Comparison of ENCODE assay signal across 8 cellular contexts in genomic region chrX:75156537-75156945, GRCh38. TPM values are rescaled to one million over a fixed set of nuclear protein-coding genes. Genes with fewer than 3 reads are reported as not detected.
DNase-seq lines count a peak whose midpoint lies in the region; ATAC-seq, FAIRE-seq and TF ChIP-seq lines count a peak whose summit lies in the region.

No MANE protein-coding gene starts in this region.

- FAIRE-seq in D721Med (lab: Jason Lieb, UNC): peak; percentile 85

- CTCF ChIA-PET in WTC11 (lab: Charles Lee): no interaction called here

- TF ChIP-seq CTCF in D721Med (IDR thresholded peaks at IDR 0.05; ENCODE audit: insufficient read depth, missing control alignments) (no peak), WTC11 (IDR thresholded peaks at IDR 0.05) (no peak), foreskin keratinocyte (conservative IDR thresholded peaks at IDR 0.05) (no peak), parathyroid adenoma (IDR thresholded peaks at IDR 0.05) (no peak)

- H3K9me3 ChIP-seq in parathyroid adenoma (ENCODE audit: control insufficient read depth, low read length): no peaks in the 10 kb centered on the region

- H3K4me1 ChIP-seq in foreskin keratinocyte: peaks cover 5% of the 10 kb centered on the region
- H3K4me1 ChIP-seq in parathyroid adenoma: no peaks in the 10 kb centered on the region

- no peaks in the 10 kb centered on the region for H3K9me3 Mint-ChIP-seq in WTC11

- H3K9ac ChIP-seq in parathyroid adenoma: peak overlapping the region; percentile 37

- no peaks in the 10 kb centered on the region for H3K36me3 Mint-ChIP-seq in WTC11

- H3K27me3 Mint-ChIP-seq in WTC11 (ENCODE audit: low read depth): no peaks in the 10 kb centered on the region

- H3K4me3 Mint-ChIP-seq in WTC11: peak overlapping the region; percentile 90

- H3K4me1 Mint-ChIP-seq in WTC11: peaks cover 21% of the 10 kb centered on the region

- no peaks in the 10 kb centered on the region for H3K36me3 ChIP-seq in parathyroid adenoma (ENCODE audit: control insufficient read depth, insufficient read depth, low read length)

- H3K4me3 ChIP-seq in parathyroid adenoma (ENCODE audit: low read depth, low read length): peak overlapping the region; percentile 65

- H3K27me3 ChIP-seq in foreskin keratinocyte (no peaks in the 10 kb centered on the region), parathyroid adenoma (ENCODE audit: control insufficient read depth, insufficient read depth, low read length) (no peaks in the 10 kb centered on the region)

- H3K27ac ChIP-seq in foreskin keratinocyte: peak overlapping the region; percentile 61
- peak overlapping the region; percentile 89 for H3K27ac ChIP-seq in parathyroid adenoma

- POLR2A ChIA-PET in WTC11 (lab: Charles Lee): no interaction called here

- H3K79me2 ChIP-seq in parathyroid adenoma: no peaks in the 10 kb centered on the region

- peak; percentile 25 for ATAC-seq in HG02610 (IDR thresholded peaks at IDR 0.05; ENCODE audit: unreplicated experiment)
- ATAC-seq in WTC11: no peak
- ATAC-seq in foreskin keratinocyte: peak; percentile 14

- peak overlapping the region; percentile 67 for H3K4me2 ChIP-seq in parathyroid adenoma (ENCODE audit: low read length)

- H2AFZ ChIP-seq in parathyroid adenoma: peak overlapping the region; percentile 96

- no peak for DNase-seq in D721Med (ENCODE audit: insufficient read length, low spot score)
- no peak for DNase-seq in WTC11 (ENCODE audit: low spot score)
- DNase-seq in foreskin keratinocyte: no peak
- DNase-seq in NCI-H510A treated with DMSO at 0.1 percent for 48 hours (lab: John Stamatoyannopoulos, UW): no peak
- DNase-seq in SK-N-DZ (ENCODE audit: low spot score): no peak
- DNase-seq in HuH-7.5 (ENCODE audit: low spot score): no peak

- peak overlapping the region; percentile 95 for H3K27ac Mint-ChIP-seq in WTC11

TF ChIP-seq in WTC11, 78 proteins besides CTCF, POLR2A, EP300 and RAD21:
- TF ChIP-seq HMGA2 (CRISPR knock-in tag; IDR thresholded peaks at IDR 0.05): no peak
- TF ChIP-seq IRF2 (CRISPR knock-in tag; IDR thresholded peaks at IDR 0.05; ENCODE audit: borderline replicate concordance, low read depth): no peak
- TF ChIP-seq NFYB (CRISPR knock-in tag; conservative IDR thresholded peaks at IDR 0.05; ENCODE audit: low read depth): no peak
- TF ChIP-seq SOX15 (CRISPR knock-in tag; IDR thresholded peaks at IDR 0.05): no peak
TF ChIP-seq in WTC11: peak in this region for 0.

RNA-seq across cellular contexts. Expression of gene ABCB7, which starts 0.5 kb away (rescaled TPM):
- total RNA-seq in WTC11 (2021) (37.6 to 41.6 TPM (median 41.6 TPM) in 3 replicates), foreskin keratinocyte (16.6 and 19.0 TPM in 2 replicates)
- 8.3 and 9.9 TPM in 2 replicates for polyA plus RNA-seq in foreskin keratinocyte
- 24.7 and 47.3 TPM in 2 replicates for polyA plus RNA-seq in SK-N-DZ (2014; cell fraction: cytosol; rRNA removed)
- polyA plus RNA-seq in SK-N-DZ (2014; cell fraction: nucleus; rRNA removed): 38.7 and 41.9 TPM in 2 replicates
